In genomic region chr16:69726313-69727060, GRCh38 we compare ENCODE assay signal across 8 cellular contexts. TPM values are rescaled to one million over a fixed set of nuclear protein-coding genes. Genes with fewer than 3 reads are reported as not detected.
A peak's percentile ranks its signal among the peaks of the same experiment; 100 is the strongest.
DNase-seq lines count a peak whose midpoint lies in the region; ATAC-seq and TF ChIP-seq lines count a peak whose summit lies in the region.

Gene NQO1, minus strand, starts transcription at chr16:69726560. Its CDS starts 121 bp downstream, at chr16:69726439.

- WGBS in prostate gland = 2% methylated on average over 31 of the region's 31 CpGs
- under 1% methylated on average over 31 of the region's 31 CpGs for WGBS in urinary bladder

- H3K27me3 Mint-ChIP-seq in T-helper 1 cell treated with Interleukin-12 subunit alpha and Interleukin-12 subunit beta and Interleukin-4 antibody, amounts not matched to agents 30 μg/mL and 1 μg/mL, for 36 hours (ENCODE audit: low read depth) = no peaks in the 10 kb centered on the region

- H3K27ac ChIP-seq in left ventricle myocardium inferior (replicated peaks) = peak within 1 kb of the TSS; percentile 94
- H3K27ac ChIP-seq in prostate gland = peak within 1 kb of the TSS; percentile 57 to 68
- H3K27ac ChIP-seq in urinary bladder (ENCODE audit: low read depth) = peak within 1 kb of the TSS; percentile 65

- peak within 1 kb of the TSS; percentile 92 for H3K27ac Mint-ChIP-seq in T-helper 1 cell treated with Interleukin-12 subunit alpha and Interleukin-12 subunit beta and Interleukin-4 antibody, amounts not matched to agents 30 μg/mL and 1 μg/mL, for 36 hours

- DNase-seq in NCI-H1105 treated with DMSO at 0.1 percent for 48 hours (lab: John Stamatoyannopoulos, UW) = peak; percentile 73
- DNase-seq in amniotic stem cell (lab: John Stamatoyannopoulos, UW) = peak; percentile 94
- peak; percentile 94 for DNase-seq in left ventricle myocardium inferior
- DNase-seq in prostate gland (ENCODE audit: low spot score) = peak; percentile 91

- peak; percentile 67 for TF ChIP-seq POLR2A in GM10847 (IDR thresholded peaks at IDR 0.05; ENCODE audit: extremely low read depth, insufficient read length)
- TF ChIP-seq POLR2A in prostate gland (IDR thresholded peaks at IDR 0.05) = peak; percentile 23

- H3K36me3 Mint-ChIP-seq in T-helper 1 cell treated with Interleukin-12 subunit alpha and Interleukin-12 subunit beta and Interleukin-4 antibody, amounts not matched to agents 30 μg/mL and 1 μg/mL, for 36 hours (ENCODE audit: low read depth) = no peaks in the 10 kb centered on the region

- H3K4me1 Mint-ChIP-seq in T-helper 1 cell treated with Interleukin-12 subunit alpha and Interleukin-12 subunit beta and Interleukin-4 antibody, amounts not matched to agents 30 μg/mL and 1 μg/mL, for 36 hours (ENCODE audit: low read depth) = peaks cover 48% of the 10 kb centered on the region

- TF ChIP-seq CTCF in left ventricle myocardium inferior (IDR thresholded peaks at IDR 0.05; ENCODE audit: borderline replicate concordance) = no peak
- no peak for TF ChIP-seq CTCF in prostate gland (IDR thresholded peaks at IDR 0.05)

- H3K27me3 ChIP-seq in left ventricle myocardium inferior (ENCODE audit: low read depth) = no peaks in the 10 kb centered on the region
- H3K27me3 ChIP-seq in prostate gland (replicated peaks; ENCODE audit: insufficient read depth) = no peaks in the 10 kb centered on the region

- H3K4me1 ChIP-seq in left ventricle myocardium inferior (peaks cover 38% of the 10 kb centered on the region), prostate gland (replicated peaks) (peaks cover 3% of the 10 kb centered on the region), urinary bladder (ENCODE audit: insufficient read depth) (no peaks in the 10 kb centered on the region)

- intact Hi-C loops in left ventricle myocardium inferior (cut with micrococcal nuclease) (no loop called here), prostate gland (cut with DNase I) (no loop called here)

- H3K4me3 ChIP-seq in left ventricle myocardium inferior (peak within 1 kb of the TSS; percentile 75), prostate gland (peak within 1 kb of the TSS; percentile 31 to 42), urinary bladder (ENCODE audit: low read depth, low read length) (peak within 1 kb of the TSS; percentile 49)

- H3K36me3 ChIP-seq in left ventricle myocardium inferior = no peaks in the 10 kb centered on the region
- H3K36me3 ChIP-seq in prostate gland = no peaks in the 10 kb centered on the region
- no peaks in the 10 kb centered on the region for H3K36me3 ChIP-seq in urinary bladder (ENCODE audit: insufficient read depth)

- H3K4me3 Mint-ChIP-seq in T-helper 1 cell treated with Interleukin-12 subunit alpha and Interleukin-12 subunit beta and Interleukin-4 antibody, amounts not matched to agents 30 μg/mL and 1 μg/mL, for 36 hours = peak within 1 kb of the TSS; percentile 96

- H3K9me3 ChIP-seq in left ventricle myocardium inferior (replicated peaks) = no peaks in the 10 kb centered on the region
- no peaks in the 10 kb centered on the region for H3K9me3 ChIP-seq in prostate gland

- no peaks in the 10 kb centered on the region for H3K9me3 Mint-ChIP-seq in T-helper 1 cell treated with Interleukin-12 subunit alpha and Interleukin-12 subunit beta and Interleukin-4 antibody, amounts not matched to agents 30 μg/mL and 1 μg/mL, for 36 hours

- peak; percentile 99 for ATAC-seq in HG02610 (IDR thresholded peaks at IDR 0.05; ENCODE audit: unreplicated experiment)

RNA-seq across cellular contexts. Expression of gene NQO1, which starts in this region (rescaled TPM):
- total RNA-seq in left ventricle myocardium inferior (22.7 TPM), prostate gland (10 to 100 TPM; 25.2 to 43.9 TPM), urinary bladder (12.1 TPM)
- polyA plus RNA-seq in urinary bladder = 92.5 TPM

Comparison
In these comparisons a context has a peak if more than half of its experiments do, and no peak if none do; other contexts are left out.
1. Peak in every context shown above with its lines: DNase-seq, ATAC-seq, H3K4me3 ChIP-seq and H3K27ac ChIP-seq.